ENCODE assay signal across 21 cellular contexts in the genomic region with DNA sequence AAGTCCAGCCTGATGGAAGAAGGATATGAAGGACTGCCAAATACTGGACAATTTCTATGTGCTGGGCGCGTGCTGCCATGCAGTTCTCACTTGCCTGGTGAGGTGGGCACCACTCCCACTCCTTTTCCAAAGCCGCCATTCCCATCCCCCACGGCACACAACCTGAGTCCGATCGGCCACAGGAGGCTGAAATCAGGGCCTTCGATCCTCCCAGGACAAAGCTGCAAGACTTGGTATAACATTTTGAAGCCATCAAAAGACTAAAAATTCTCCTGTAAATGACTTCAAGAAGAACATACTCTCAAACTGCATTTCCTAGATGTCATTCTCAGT.
"Had no signal": no experiment of that assay in that cellular context is flagged by ENCODE, and none has a peak within 500 bp of the region (broad histone marks: within the 10 kb centered on the region; RNA-seq: fewer than 3 reads in every experiment).

No MANE protein-coding gene starts in this region.

- DNase-seq: activated CD4-positive, alpha-beta T cell treated with anti-CD3 and anti-CD28 coated beads for 4 hours; activated CD8-positive, alpha-beta T cell treated with anti-CD3 and anti-CD28 coated beads for 36 hours; activated naive CD4-positive, alpha-beta T cell treated with anti-CD3 and anti-CD28 coated beads for 36 hours; activated naive CD8-positive, alpha-beta T cell treated with anti-CD3 and anti-CD28 coated beads for 36 hours; activated T-cell treated with anti-CD3 and anti-CD28 coated beads for 4 hours; aorta; KG1; NCI-H1092; NCI-H1417; NCI-H2029; NCI-H2107; NCI-H2171 treated with DMSO at 0.1 percent for 48 hours; NCI-H226; NCI-H526; NCI-H82; T-helper 1 cell had no signal

- ATAC-seq: activated CD4-positive, CD25-positive, alpha-beta regulatory T cell treated with anti-CD3 and anti-CD28 coated beads, Interleukin-2, amount 50 U/mL, for 24 hours; activated CD8-positive, alpha-beta T cell treated with anti-CD3 and anti-CD28 coated beads for 36 hours; Right ventricle myocardium inferior had no signal

- H3K27ac ChIP-seq: adrenal gland, breast epithelium, SK-N-MC had no signal
